Comparison of ENCODE assay signal across 9 cellular contexts in the genomic region with DNA sequence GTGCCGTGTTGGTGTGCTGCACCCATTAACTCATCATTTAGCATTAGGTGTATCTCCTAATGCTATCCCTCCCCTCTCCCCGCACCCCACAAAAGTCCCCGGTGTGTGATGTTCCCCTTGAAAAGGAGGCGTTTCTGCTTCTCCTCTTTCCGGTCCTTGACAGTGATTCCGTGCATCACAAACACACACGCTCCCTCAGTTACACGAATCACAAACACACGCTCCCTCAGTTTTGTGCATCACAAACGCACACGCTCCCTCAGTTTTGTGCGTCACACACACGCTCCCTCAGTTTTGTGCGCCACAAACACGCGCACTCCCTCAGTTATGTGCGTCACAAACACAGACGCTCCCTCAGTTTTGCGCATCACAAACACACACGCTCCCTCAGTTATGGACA. TPM values are rescaled to one million over a fixed set of nuclear protein-coding genes. Genes with fewer than 3 reads are reported as not detected.
DNase-seq lines count a peak whose midpoint lies in the region; ATAC-seq and TF ChIP-seq lines count a peak whose summit lies in the region.
"Not testable (repeated sequence)": the region's sequence is repeated elsewhere in the genome, so short reads cannot be mapped to it uniquely, and the experiment has no call there.
"Had no signal": no experiment of that assay in that cellular context is flagged by ENCODE, and none has a peak within 500 bp of the region (broad histone marks: within the 10 kb centered on the region; RNA-seq: fewer than 3 reads in every experiment).

No MANE protein-coding gene starts in this region.

- CTCF ChIA-PET in HEK293 (lab: Yijun Ruan, JAX); WTC11 (lab: Charles Lee): not testable (repeated sequence)

- not testable (repeated sequence) for TF ChIP-seq CTCF in HEK293 (tag by site-specific recombination; IDR thresholded peaks at IDR 0.05); WTC11 (IDR thresholded peaks at IDR 0.05); glutamatergic neuron (IDR thresholded peaks at IDR 0.05; ENCODE audit: partially characterized antibody, unreplicated experiment); left lung (IDR thresholded peaks at IDR 0.05); nephron progenitor cell (IDR thresholded peaks at IDR 0.05)

- POLR2A ChIA-PET in HEK293 (lab: Yijun Ruan, JAX); WTC11 (lab: Charles Lee): not testable (repeated sequence)

- intact Hi-C loops in left lung (cut with DNase I) = not testable (repeated sequence)

- H3K4me3 ChIP-seq in HEK293 (ENCODE audit: low read depth, low read length); left lung: not testable (repeated sequence)

- H3K36me3 Mint-ChIP-seq in WTC11; glutamatergic neuron (ENCODE audit: unreplicated experiment); nephron progenitor cell (ENCODE audit: low read depth): not testable (repeated sequence)

- H3K4me1 Mint-ChIP-seq in WTC11; glutamatergic neuron (ENCODE audit: low read depth, unreplicated experiment); nephron progenitor cell: not testable (repeated sequence)

- H3K27me3 ChIP-seq in left lung = peaks cover 0 to 29% of the 10 kb centered on the region in 2 donors

- H3K9me3 ChIP-seq in HEK293 (ENCODE audit: control insufficient read depth, insufficient read depth, low read depth, low read length); left lung: not testable (repeated sequence)

- H3K4me3 Mint-ChIP-seq in WTC11, nephron progenitor cell: not testable (repeated sequence)
- H3K4me3 Mint-ChIP-seq in glutamatergic neuron (ENCODE audit: unreplicated experiment) = peak overlapping the region; percentile 46

- H3K36me3 ChIP-seq in HEK293 (ENCODE audit: control insufficient read depth in 2 of 2, insufficient read depth in 1 of 2, low read length in 2 of 2); left lung: not testable (repeated sequence)

- ATAC-seq in WTC11, left lung: not testable (repeated sequence)

- DNase-seq in WTC11 (ENCODE audit: low spot score) = peak; percentile 8
- DNase-seq in glutamatergic neuron = peak; percentile 3
- peak; percentile 4 to 17 for DNase-seq in left lung
- DNase-seq in nephron progenitor cell = not testable (repeated sequence)

- H3K4me1 ChIP-seq in HEK293 (ENCODE audit: control insufficient read depth, insufficient read depth, low read length); left lung: not testable (repeated sequence)

- H3K9me3 Mint-ChIP-seq in WTC11; glutamatergic neuron (ENCODE audit: unreplicated experiment); nephron progenitor cell: not testable (repeated sequence)

- not testable (repeated sequence) for H3K27ac ChIP-seq in HEK293 (ENCODE audit: extremely low read depth, low read depth, low read length); left lung

- H3K27ac Mint-ChIP-seq in WTC11 = 0 out of 2 replicates have a peak overlapping the region, but pooled peaks have one; percentile 15
- H3K27ac Mint-ChIP-seq in glutamatergic neuron (ENCODE audit: unreplicated experiment) = not testable (repeated sequence)
- peak overlapping the region; percentile 89 for H3K27ac Mint-ChIP-seq in nephron progenitor cell

- H3K27me3 Mint-ChIP-seq in WTC11 (ENCODE audit: low read depth); glutamatergic neuron (ENCODE audit: unreplicated experiment): not testable (repeated sequence)
- peaks cover 30% of the 10 kb centered on the region for H3K27me3 Mint-ChIP-seq in nephron progenitor cell (ENCODE audit: low read depth, poor library complexity)

TF ChIP-seq in HEK293, 187 proteins besides CTCF, POLR2A, EP300 and RAD21:
- peak; percentile 69 for TF ChIP-seq ZBTB48 (tag by site-specific recombination; IDR thresholded peaks at IDR 0.05)

RNA-seq across cellular contexts. Expression of a gene that starts 27.4 kb away (rescaled TPM):
- not detected in 3 replicates for total RNA-seq in WTC11 (2021)
- not detected for total RNA-seq in glutamatergic neuron (ENCODE audit: unreplicated experiment)
- not detected for total RNA-seq in left lung
- total RNA-seq: A172; CD4-positive, CD25-positive, alpha-beta regulatory T cell; Daoy; IMR-90 had no signal

RNA-seq across cellular contexts. Expression of a gene that starts 29.5 kb away (rescaled TPM):
- total RNA-seq in WTC11 (2021) (1.9 to 4.3 TPM (median 2.0 TPM) in 3 replicates), glutamatergic neuron (ENCODE audit: unreplicated experiment) (159 TPM), left lung (not detected)
- total RNA-seq: CD4-positive, CD25-positive, alpha-beta regulatory T cell; Daoy; IMR-90 had no signal

RNA-seq across cellular contexts. Expression of a gene that starts 50.5 kb away (rescaled TPM):
- 0.53 to 1.7 TPM (median 0.73 TPM) in 3 replicates for total RNA-seq in WTC11 (2021)
- not detected for total RNA-seq in glutamatergic neuron (ENCODE audit: unreplicated experiment)
- total RNA-seq in left lung = under 1 TPM in 1 of 2 donors, not detected in 1; 0.45 TPM
- total RNA-seq: A172; CD4-positive, CD25-positive, alpha-beta regulatory T cell; Daoy; IMR-90 had no signal

RNA-seq across cellular contexts. Expression of a gene that starts 54.9 kb away (rescaled TPM):
- total RNA-seq in WTC11 (2021) (1.7 to 2.2 TPM (median 2.0 TPM) in 3 replicates), glutamatergic neuron (ENCODE audit: unreplicated experiment) (2.9 TPM), left lung (1 to 10 TPM; 1.8 to 2.0 TPM)

RNA-seq across cellular contexts. Expression of a gene that starts 55.4 kb away (rescaled TPM):
- total RNA-seq in WTC11 (2021) = 13.8 to 15.9 TPM (median 15.1 TPM) in 3 replicates
- 4.4 TPM for total RNA-seq in glutamatergic neuron (ENCODE audit: unreplicated experiment)
- 10 to 100 TPM; 23.4 to 63.9 TPM for total RNA-seq in left lung

Comparison
In these comparisons a context has a peak if more than half of its experiments do, and no peak if none do; other contexts are left out.
1. RNA of a gene that starts 29.5 kb away (total RNA-seq): 159 TPM in glutamatergic neuron (single experiment); 1.9 to 4.3 TPM in WTC11 and not detected in left lung; every median in the first group is over 10 times any median in the second.